ENCODE assay signal across 13 cellular contexts in the genomic region with DNA sequence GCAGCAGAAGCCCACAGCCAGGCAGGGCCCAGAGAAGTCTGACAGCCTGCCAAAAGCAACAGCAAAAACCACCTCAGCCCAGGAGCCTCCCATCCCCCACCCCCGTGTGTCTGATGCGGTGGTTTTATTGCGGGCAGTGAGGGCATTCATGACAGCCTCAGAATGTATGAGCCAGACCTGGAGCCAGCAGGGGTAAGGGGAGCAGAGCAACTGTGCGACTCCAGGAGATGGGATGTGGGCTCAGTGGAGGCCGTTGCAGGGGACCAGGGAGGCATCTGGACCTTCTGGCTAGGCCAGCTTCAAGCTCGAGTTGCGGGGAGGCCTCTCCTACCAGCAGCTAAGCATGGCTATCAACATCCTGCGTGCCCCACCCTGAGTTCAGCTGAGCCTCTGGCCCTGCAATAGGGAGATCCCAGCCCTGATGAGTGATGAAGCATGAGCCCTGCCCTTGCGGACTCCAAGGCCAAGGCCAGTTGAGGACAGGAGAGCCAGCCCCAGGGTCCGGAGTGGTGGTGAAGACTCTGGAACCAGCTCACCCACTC. TPM values are rescaled to one million over a fixed set of nuclear protein-coding genes. Genes with fewer than 3 reads are reported as not detected.
DNase-seq lines count a peak whose midpoint lies in the region; ATAC-seq and TF ChIP-seq lines count a peak whose summit lies in the region.
"Had no signal": no experiment of that assay in that cellular context is flagged by ENCODE, and none has a peak within 500 bp of the region (broad histone marks: within the 10 kb centered on the region; RNA-seq: fewer than 3 reads in every experiment).

No MANE protein-coding gene starts in this region.

- H3K9me2 ChIP-seq in GM23338 (ENCODE audit: insufficient read depth): no peaks in the 10 kb centered on the region

- DNase-seq in ACHN (peak; percentile 8), GM23338 (ENCODE audit: low spot score) (no peak), fibroblast of the aortic adventitia (ENCODE audit: low read depth) (peak; percentile 54), DMS53 (lab: John Stamatoyannopoulos, UW) (no peak), COLO829 (ENCODE audit: low spot score) (no peak)
- peak; percentile 84 for DNase-seq in activated CD8-positive, alpha-beta memory T cell treated with anti-CD3 and anti-CD28 coated beads, Interleukin-2, amount 10 ng/mL, durations not matched to agents 7 days and 5 days
- DNase-seq: effector CD4-positive, alpha-beta T cell; RPMI8226; uterus had no signal

- no peaks in the 10 kb centered on the region for H4K20me1 ChIP-seq in GM23338 (replicated peaks; ENCODE audit: insufficient read depth)

- H3K4me3 ChIP-seq in GM23338 (no peak overlapping the region), fibroblast of the aortic adventitia (ENCODE audit: low read depth, low read length) (no peak overlapping the region)
- H3K4me3 ChIP-seq: HAP-1, uterus had no signal

- no peak overlapping the region; the same call in 2 of the 3 replicates for H3K4me3 Mint-ChIP-seq in GM23338
- H3K4me3 Mint-ChIP-seq in activated CD8-positive, alpha-beta memory T cell treated with anti-CD3 and anti-CD28 coated beads, Interleukin-2, amount 10 ng/mL, durations not matched to agents 7 days and 5 days: peak overlapping the region; percentile 56

- no peaks in the 10 kb centered on the region for H3K9me3 Mint-ChIP-seq in GM23338
- H3K9me3 Mint-ChIP-seq in activated CD8-positive, alpha-beta memory T cell treated with anti-CD3 and anti-CD28 coated beads, Interleukin-2, amount 10 ng/mL, durations not matched to agents 7 days and 5 days (ENCODE audit: low read depth): no peaks in the 10 kb centered on the region

- ATAC-seq in GM23338 (no peak), GM18498 (IDR thresholded peaks at IDR 0.05; ENCODE audit: unreplicated experiment) (no peak), GM21528 (IDR thresholded peaks at IDR 0.05; ENCODE audit: low FRiP score, unreplicated experiment) (no peak)
- ATAC-seq in activated CD8-positive, alpha-beta memory T cell treated with anti-CD3 and anti-CD28 coated beads, Interleukin-2, amount 10 ng/mL, durations not matched to agents 7 days and 5 days: peak; percentile 60

- in situ Hi-C loops in ACHN (cut with HindIII; ENCODE audit: low pct_ligation_motif_present, low pct_unique_long_range_greater_than_20kb, low sequenced_read_pairs): no loop called here

- TF ChIP-seq CTCF in GM23338 (conservative IDR thresholded peaks at IDR 0.05; ENCODE audit: low read depth in 2 of 2): no peak
- TF ChIP-seq CTCF in fibroblast of the aortic adventitia (IDR thresholded peaks at IDR 0.05; ENCODE audit: insufficient read depth, low read length): no peak

- no peak overlapping the region for H3K27ac Mint-ChIP-seq in GM23338
- H3K27ac Mint-ChIP-seq in activated CD8-positive, alpha-beta memory T cell treated with anti-CD3 and anti-CD28 coated beads, Interleukin-2, amount 10 ng/mL, durations not matched to agents 7 days and 5 days: peak overlapping the region; percentile 85

- peaks cover 35% of the 10 kb centered on the region for H3K4me1 ChIP-seq in GM23338 (ENCODE audit: insufficient read depth)

- CTCF ChIA-PET in activated CD8-positive, alpha-beta memory T cell treated with anti-CD3 and anti-CD28 coated beads, Interleukin-2, amount 10 ng/mL, durations not matched to agents 7 days and 5 days (lab: Charles Lee): interaction anchor here (1.2 to 8.5 kb wide), 7 partner anchors 7 to 350 kb away, joined by 3 to 132 read pairs (median 5); no protein-coding TSS in a partner anchor

- no peaks in the 10 kb centered on the region for H3K27me3 ChIP-seq in GM23338 (ENCODE audit: insufficient read depth)
- H3K27me3 ChIP-seq: uterus had no signal

- H3K36me3 Mint-ChIP-seq in GM23338 (ENCODE audit: low read depth): no peaks in the 10 kb centered on the region
- H3K36me3 Mint-ChIP-seq in activated CD8-positive, alpha-beta memory T cell treated with anti-CD3 and anti-CD28 coated beads, Interleukin-2, amount 10 ng/mL, durations not matched to agents 7 days and 5 days: no peaks in the 10 kb centered on the region

- H3K36me3 ChIP-seq in GM23338 (ENCODE audit: insufficient read depth): no peaks in the 10 kb centered on the region
- H3K36me3 ChIP-seq: HAP-1, neutrophil, uterus had no signal

- H3K4me2 ChIP-seq in GM23338: peak overlapping the region; percentile 48

- no peaks in the 10 kb centered on the region for H3K79me2 ChIP-seq in GM23338 (replicated peaks; ENCODE audit: insufficient read depth)

- no peak overlapping the region for H3K27ac ChIP-seq in GM23338 (ENCODE audit: low read depth)
- H3K27ac ChIP-seq: neutrophil, uterus had no signal

- H2AFZ ChIP-seq in GM23338: peak overlapping the region; percentile 63

- peaks cover 57% of the 10 kb centered on the region for H3K4me1 Mint-ChIP-seq in GM23338
- H3K4me1 Mint-ChIP-seq in activated CD8-positive, alpha-beta memory T cell treated with anti-CD3 and anti-CD28 coated beads, Interleukin-2, amount 10 ng/mL, durations not matched to agents 7 days and 5 days: peaks cover 50% of the 10 kb centered on the region

- peaks cover 28% of the 10 kb centered on the region for H3K27me3 Mint-ChIP-seq in GM23338 (ENCODE audit: insufficient read depth, low read depth, poor library complexity)
- no peaks in the 10 kb centered on the region for H3K27me3 Mint-ChIP-seq in activated CD8-positive, alpha-beta memory T cell treated with anti-CD3 and anti-CD28 coated beads, Interleukin-2, amount 10 ng/mL, durations not matched to agents 7 days and 5 days

- H3F3A ChIP-seq in GM23338 (replicated peaks; ENCODE audit: low read depth): no peaks in the 10 kb centered on the region

TF ChIP-seq in GM23338, 12 proteins besides CTCF, POLR2A, EP300 and RAD21:
- TF ChIP-seq NANOG (IDR thresholded peaks at IDR 0.05; ENCODE audit: borderline replicate concordance): no peak
- no peak for TF ChIP-seq EZH2 (IDR thresholded peaks at IDR 0.05; ENCODE audit: low read depth, unreplicated experiment)
- TF ChIP-seq CREB1 (CRISPR knock-in tag; IDR thresholded peaks at IDR 0.05; ENCODE audit: low read depth): no peak
TF ChIP-seq in GM23338: peak in this region for 0.

RNA-seq across cellular contexts. Expression of a gene that starts 52.5 kb away (rescaled TPM):
- total RNA-seq in GM23338 (2014; rRNA removed; shearing (Covaris generic)): 1.7 and 3.3 TPM in 2 replicates
- polyA plus RNA-seq in GM23338 (2016; fragmentation: Nextera tagmentation; extraction: Ambion mirVana): 1.2 and 1.9 TPM in 2 replicates
- total RNA-seq in activated CD8-positive, alpha-beta memory T cell treated with anti-CD3 and anti-CD28 coated beads, Interleukin-2, amount 10 ng/mL, durations not matched to agents 7 days and 5 days: under 1 TPM in 1 of 2 experiments, not detected in 1; 0.55 TPM
- 0.33 and 0.90 TPM in 2 replicates for total RNA-seq in fibroblast of the aortic adventitia (ENCODE audit: low replicate concordance)

Comparison
In these comparisons a context has a peak if more than half of its experiments do, and no peak if none do; other contexts are left out.
1. DNase-seq: peak in ACHN (single experiment), activated CD8-positive, alpha-beta memory T cell treated with anti-CD3 and anti-CD28 coated beads, Interleukin-2, amount 10 ng/mL, durations not matched to agents 7 days and 5 days (single experiment) and fibroblast of the aortic adventitia (single experiment); none in GM23338 (single experiment), DMS53 (single experiment) and COLO829 (single experiment).